18 cellular contexts compared by ENCODE assay signal in genomic region chr5:132998553-132998952, GRCh38. TPM values are rescaled to one million over a fixed set of nuclear protein-coding genes. Genes with fewer than 3 reads are reported as not detected.
DNase-seq lines count a peak whose midpoint lies in the region; ATAC-seq and TF ChIP-seq lines count a peak whose summit lies in the region.
"Had no signal": no experiment of that assay in that cellular context is flagged by ENCODE, and none has a peak within 500 bp of the region (broad histone marks: within the 10 kb centered on the region; RNA-seq: fewer than 3 reads in every experiment).

No MANE protein-coding gene starts in this region.

- H3K4me1 ChIP-seq in neutrophil (ENCODE audit: control insufficient read depth in 1 of 2, insufficient read depth in 1 of 2, low read depth in 1 of 2, low read length in 1 of 2), result peaks cover 11 to 13% of the 10 kb centered on the region in 2 experiments
- H3K4me1 ChIP-seq: SJSA1 had no signal

- peaks cover 4% of the 10 kb centered on the region for H3K36me3 ChIP-seq in neutrophil

- DNase-seq in Right ventricle myocardium superior (no peak), Right ventricle myocardium inferior (ENCODE audit: missing footprints) (no peak), caudate nucleus (lab: John Stamatoyannopoulos, UW) (peak in 5 of 61 donors; percentile 1 to 39 (median 5)), NCI-H82 (lab: John Stamatoyannopoulos, UW) (no peak)
- DNase-seq: 8988T; GOT3; HCEC 1CT; KG1; NCI-H1436; NCI-H187 treated with DMSO at 0.1 percent for 48 hours; NK-92 treated with Interleukin-12 subunit alpha and Interleukin-12 subunit beta, amount 100 ng/mL, for 24 hours; SW 1271 had no signal

- H3K4me3 ChIP-seq in neutrophil (ENCODE audit: low read depth in 1 of 2, low read length in 1 of 2), result no peak overlapping the region
- H3K4me3 ChIP-seq: BLaER1 treated with 17β-estradiol and CSF1 and Interleukin-3, amounts not matched to agents 10 nM and 100 nM; SJSA1 had no signal

- intact Hi-C loops in Right ventricle myocardium superior (cut with DNase I), result no loop called here
- intact Hi-C loops in Right ventricle myocardium inferior (cut with DNase I), result no loop called here

- peak; percentile 25 for ATAC-seq in Right ventricle myocardium superior (ENCODE audit: poor library complexity)
- no peak for ATAC-seq in Right ventricle myocardium inferior
- no peak for ATAC-seq in HG03280 (IDR thresholded peaks at IDR 0.05; ENCODE audit: unreplicated experiment)
- no peak for ATAC-seq in GM19395 (IDR thresholded peaks at IDR 0.05; ENCODE audit: unreplicated experiment)

- H3K27ac ChIP-seq in caudate nucleus (ENCODE audit: low read depth, low read length) (peak overlapping the region; percentile 11), neutrophil (peak overlapping the region; percentile 72)
- H3K27ac ChIP-seq: BLaER1 treated with 17β-estradiol and CSF1 and Interleukin-3, amounts not matched to agents 10 nM and 100 nM; RWPE1; SJSA1 had no signal

- no peak for TF ChIP-seq CTCF in neutrophil (IDR thresholded peaks at IDR 0.05)

- no peaks in the 10 kb centered on the region for H3K9me3 ChIP-seq in neutrophil
- H3K9me3 ChIP-seq: BLaER1 treated with 17β-estradiol and CSF1 and Interleukin-3, amounts not matched to agents 10 nM and 100 nM; SJSA1 had no signal

- H3K27me3 ChIP-seq in neutrophil, result no peaks in the 10 kb centered on the region
- H3K27me3 ChIP-seq: BLaER1 treated with 17β-estradiol and CSF1 and Interleukin-3, amounts not matched to agents 10 nM and 100 nM; SJSA1 had no signal

RNA-seq across cellular contexts. Expression of gene ZCCHC10, which starts 27.8 kb away (rescaled TPM):
- total RNA-seq in Right ventricle myocardium superior, result 14.7 TPM
- total RNA-seq in Right ventricle myocardium inferior, result 18.4 TPM

RNA-seq across cellular contexts. Expression of gene AFF4, which starts 35.1 kb away (rescaled TPM):
- total RNA-seq in Right ventricle myocardium superior, result 26.8 TPM
- total RNA-seq in Right ventricle myocardium inferior, result 29.2 TPM

RNA-seq across cellular contexts. Expression of gene HSPA4, which starts 53.3 kb away (rescaled TPM):
- 68.8 TPM for total RNA-seq in Right ventricle myocardium superior
- total RNA-seq in Right ventricle myocardium inferior, result 77.4 TPM
